27 cellular contexts compared by ENCODE assay signal in the genomic region with DNA sequence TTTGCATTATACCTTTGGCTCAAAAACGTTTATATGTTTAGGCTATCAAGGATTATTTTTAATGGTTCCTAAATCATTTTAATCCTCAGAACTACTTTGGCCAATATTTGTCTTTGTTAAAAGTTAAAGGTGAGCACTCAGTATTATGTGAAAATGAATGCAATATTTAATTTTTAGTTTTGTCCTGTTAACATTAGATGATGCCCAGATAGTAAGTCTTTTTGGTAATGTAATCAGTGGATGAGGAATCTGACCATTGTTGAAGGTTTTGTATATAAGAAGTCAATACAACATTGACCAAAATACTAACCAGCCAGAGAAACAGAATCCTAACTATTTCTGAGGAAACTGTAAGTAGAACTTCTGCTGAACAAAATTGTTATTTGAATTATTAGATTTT. TPM values are rescaled to one million over a fixed set of nuclear protein-coding genes. Genes with fewer than 3 reads are reported as not detected.
DNase-seq lines count a peak whose midpoint lies in the region; ATAC-seq and TF ChIP-seq lines count a peak whose summit lies in the region.
"Had no signal": no experiment of that assay in that cellular context is flagged by ENCODE, and none has a peak within 500 bp of the region (broad histone marks: within the 10 kb centered on the region; RNA-seq: fewer than 3 reads in every experiment).

A gene with protein sequence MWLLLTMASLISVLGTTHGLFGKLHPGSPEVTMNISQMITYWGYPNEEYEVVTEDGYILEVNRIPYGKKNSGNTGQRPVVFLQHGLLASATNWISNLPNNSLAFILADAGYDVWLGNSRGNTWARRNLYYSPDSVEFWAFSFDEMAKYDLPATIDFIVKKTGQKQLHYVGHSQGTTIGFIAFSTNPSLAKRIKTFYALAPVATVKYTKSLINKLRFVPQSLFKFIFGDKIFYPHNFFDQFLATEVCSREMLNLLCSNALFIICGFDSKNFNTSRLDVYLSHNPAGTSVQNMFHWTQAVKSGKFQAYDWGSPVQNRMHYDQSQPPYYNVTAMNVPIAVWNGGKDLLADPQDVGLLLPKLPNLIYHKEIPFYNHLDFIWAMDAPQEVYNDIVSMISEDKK (plus strand): TSS at position 301 of the 400 bp plus-strand sequence. CDS start 2,856 bp downstream, outside the sequence.

- H3K79me2 ChIP-seq in neural progenitor cell (ENCODE audit: low read depth) (no peaks in the 10 kb centered on the region), osteoblast (ENCODE audit: insufficient read depth, low read length) (no peaks in the 10 kb centered on the region)

- no peaks in the 10 kb centered on the region for H3K9me3 Mint-ChIP-seq in neural progenitor cell
- no peaks in the 10 kb centered on the region for H3K9me3 Mint-ChIP-seq in type B pancreatic cell

- WGBS in adipose tissue, 3 donors: 48 to 64% (median 50%) methylated on average over 1 of the region's 1 CpG

- H3K27me3 Mint-ChIP-seq in neural progenitor cell (ENCODE audit: insufficient read depth, low read depth): peaks cover 3% of the 10 kb centered on the region
- no peaks in the 10 kb centered on the region for H3K27me3 Mint-ChIP-seq in type B pancreatic cell

- H3K9me3 ChIP-seq in neural progenitor cell (ENCODE audit: low read depth): no peaks in the 10 kb centered on the region
- no peaks in the 10 kb centered on the region for H3K9me3 ChIP-seq in osteoblast (ENCODE audit: low read depth, low read length)
- H3K9me3 ChIP-seq: BE2C had no signal

- TF ChIP-seq CTCF in neural progenitor cell (IDR thresholded peaks at IDR 0.05) (no peak), type B pancreatic cell (conservative IDR thresholded peaks at IDR 0.05) (no peak), osteoblast (IDR thresholded peaks at IDR 0.05; ENCODE audit: extremely low read depth, low read depth, low read length) (no peak)

- H3K27me3 ChIP-seq in neural progenitor cell (no peaks in the 10 kb centered on the region), osteoblast (ENCODE audit: insufficient read depth, low read length) (no peaks in the 10 kb centered on the region)
- H3K27me3 ChIP-seq: BE2C, BLaER1 had no signal

- DNase-seq in neural progenitor cell (ENCODE audit: low spot score) (no peak), type B pancreatic cell (ENCODE audit: extremely low spot score, unreplicated experiment) (no peak), osteoblast (ENCODE audit: insufficient read length, low spot score, missing footprints) (no peak), Right ventricle myocardium inferior (ENCODE audit: missing footprints) (no peak)
- DNase-seq: 8988T; ACHN; BE2C; C1 segment of cervical spinal cord; CD4-positive, alpha-beta memory T cell; CD4-positive, CD25-positive, alpha-beta regulatory T cell; CD8-positive, alpha-beta memory T cell; COR-L47; DMS 273 treated with DMSO at 0.1 percent for 48 hours; DMS153; DMS53; DMS79; DND-41; EL; GDM1 had no signal

- no peaks in the 10 kb centered on the region for H3K36me3 ChIP-seq in neural progenitor cell
- no peaks in the 10 kb centered on the region for H3K36me3 ChIP-seq in osteoblast (ENCODE audit: insufficient read depth, low read length)
- H3K36me3 ChIP-seq: BE2C, BLaER1 had no signal

- H4K20me1 ChIP-seq in neural progenitor cell (ENCODE audit: low read depth): no peaks in the 10 kb centered on the region
- H4K20me1 ChIP-seq in osteoblast (ENCODE audit: insufficient read depth, low read length): no peaks in the 10 kb centered on the region
- H4K20me1 ChIP-seq: BLaER1 had no signal

- no peaks in the 10 kb centered on the region for H3F3A ChIP-seq in neural progenitor cell (ENCODE audit: low read depth)

- H3K4me3 ChIP-seq in neural progenitor cell: no peak within 1 kb of the TSS
- H3K4me3 ChIP-seq in osteoblast (ENCODE audit: insufficient read depth, low read length): no peak within 1 kb of the TSS
- H3K4me3 ChIP-seq: BLaER1, GM12878 had no signal

- intact Hi-C loops in Right ventricle myocardium inferior (cut with DNase I): no loop called here

- H3K36me3 Mint-ChIP-seq in neural progenitor cell (no peaks in the 10 kb centered on the region), type B pancreatic cell (no peaks in the 10 kb centered on the region)
- H3K36me3 Mint-ChIP-seq: CD14-positive monocyte; CD4-positive, alpha-beta memory T cell; CD4-positive, CD25-positive, alpha-beta regulatory T cell; CD8-positive, alpha-beta memory T cell had no signal

- peak within 1 kb of the TSS; percentile 35 for H3K4me3 Mint-ChIP-seq in neural progenitor cell
- no peak within 1 kb of the TSS for H3K4me3 Mint-ChIP-seq in type B pancreatic cell
- H3K4me3 Mint-ChIP-seq: CD14-positive monocyte; CD4-positive, alpha-beta memory T cell; CD4-positive, CD25-positive, alpha-beta regulatory T cell; CD8-positive, alpha-beta memory T cell had no signal

- H3K4me1 ChIP-seq in neural progenitor cell (no peaks in the 10 kb centered on the region), osteoblast (ENCODE audit: insufficient read depth, low read length) (peaks cover 21% of the 10 kb centered on the region)
- H3K4me1 ChIP-seq: BE2C had no signal

- H2AFZ ChIP-seq in neural progenitor cell (replicated peaks): no peak within 1 kb of the TSS
- no peak within 1 kb of the TSS for H2AFZ ChIP-seq in osteoblast (ENCODE audit: low read length)

- no peaks in the 10 kb centered on the region for H3K4me1 Mint-ChIP-seq in neural progenitor cell
- H3K4me1 Mint-ChIP-seq in type B pancreatic cell (ENCODE audit: unreplicated experiment): no peaks in the 10 kb centered on the region
- H3K4me1 Mint-ChIP-seq: CD4-positive, alpha-beta memory T cell; CD4-positive, CD25-positive, alpha-beta regulatory T cell; CD8-positive, alpha-beta memory T cell had no signal

- no peak within 1 kb of the TSS for H3K9ac ChIP-seq in neural progenitor cell
- H3K9ac ChIP-seq: BLaER1 had no signal

- H3K27ac ChIP-seq in adipose tissue (ENCODE audit: low read depth, low read length) (no peak within 1 kb of the TSS), neural progenitor cell (no peak within 1 kb of the TSS), osteoblast (ENCODE audit: low read depth, low read length) (no peak within 1 kb of the TSS)
- H3K27ac ChIP-seq: BLaER1 had no signal

- no peak for ATAC-seq in Right ventricle myocardium inferior
- ATAC-seq: GM12878 had no signal

- H3K27ac Mint-ChIP-seq in neural progenitor cell (no peak within 1 kb of the TSS), type B pancreatic cell (no peak within 1 kb of the TSS)
- H3K27ac Mint-ChIP-seq: CD14-positive monocyte; CD4-positive, alpha-beta memory T cell; CD4-positive, CD25-positive, alpha-beta regulatory T cell; CD8-positive, alpha-beta memory T cell had no signal

- H3K4me2 ChIP-seq in neural progenitor cell (no peak within 1 kb of the TSS), osteoblast (ENCODE audit: insufficient read depth, low read length) (no peak within 1 kb of the TSS)
- H3K4me2 ChIP-seq: BLaER1 had no signal

RNA-seq across cellular contexts. Expression of the gene that starts here (rescaled TPM):
- 1,000 to 10,000 TPM in 1 of 3 donors, 100 to 1,000 TPM in 1, 1 to 10 TPM in 1; 1.3 to 2,549 (median 298) TPM for polyA plus RNA-seq in adipose tissue
- total RNA-seq in neural progenitor cell (ENCODE audit: low replicate concordance) (not detected in 2 replicates), type B pancreatic cell (ENCODE audit: low replicate concordance) (19.6 TPM in 1 of 2 replicates, not detected in the other), osteoblast (not detected in 2 replicates), Right ventricle myocardium inferior (not detected)
- total RNA-seq: A673; CD4-positive, alpha-beta memory T cell; CD4-positive, CD25-positive, alpha-beta regulatory T cell; CD8-positive, alpha-beta memory T cell; Daoy; G401; GM12878 had no signal
- polyA plus RNA-seq: AG04450; CD14-positive monocyte; CD4-positive, alpha-beta memory T cell; CD4-positive, CD25-positive, alpha-beta regulatory T cell; CD8-positive, alpha-beta memory T cell; GM12878 had no signal
